8 cellular contexts compared by ENCODE assay signal in the genomic region with DNA sequence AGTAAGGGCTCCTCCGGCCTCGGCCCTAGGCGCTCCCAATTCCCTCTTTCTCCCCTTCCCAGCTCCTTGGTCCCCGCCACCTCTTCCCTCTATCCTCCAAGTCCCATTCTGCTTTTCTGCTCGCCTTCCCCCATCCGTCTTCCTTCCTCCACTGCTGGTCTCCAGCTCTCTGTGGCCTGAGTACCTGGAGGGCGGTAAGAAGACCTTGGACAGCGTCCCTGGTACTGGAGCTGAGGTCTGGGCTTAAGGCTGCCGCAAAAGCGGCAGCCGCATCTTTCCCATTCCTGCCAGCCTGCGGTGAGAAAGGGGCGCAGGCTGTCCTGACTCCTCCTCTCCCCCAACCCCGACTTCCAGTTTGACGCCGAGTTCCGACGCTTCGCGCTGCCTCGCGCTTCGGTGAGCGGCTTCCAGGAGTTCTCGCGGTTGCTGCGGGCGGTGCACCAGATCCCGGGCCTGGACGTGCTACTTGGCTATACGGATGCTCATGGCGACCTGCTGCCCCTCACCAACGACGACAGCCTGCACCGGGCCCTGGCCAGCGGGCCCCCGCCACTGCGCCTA. TPM values are rescaled to one million over a fixed set of nuclear protein-coding genes. Genes with fewer than 3 reads are reported as not detected.
A peak's percentile ranks its signal among the peaks of the same experiment; 100 is the strongest.
DNase-seq lines count a peak whose midpoint lies in the region; ATAC-seq and TF ChIP-seq lines count a peak whose summit lies in the region.

No MANE protein-coding gene starts in this region.

- peak overlapping the region; percentile 98 for H3K4me2 ChIP-seq in osteoblast (ENCODE audit: insufficient read depth, low read length)

- POLR2A ChIA-PET in HEK293 (lab: Yijun Ruan, JAX) (interaction anchor here (0.7 to 2.0 kb wide), 6 partner anchors 9 to 185 kb away, joined by 3 to 20 read pairs (median 7); a partner anchor contains a TSS), WTC11 (lab: Charles Lee) (interaction anchor here (2.5 kb wide), 1 partner anchor 13 kb away, joined by 9 read pairs; no protein-coding TSS in a partner anchor)

- H3K79me2 ChIP-seq in osteoblast (ENCODE audit: insufficient read depth, low read length) = peaks cover 17% of the 10 kb centered on the region

- peak overlapping the region; percentile 53 for H2AFZ ChIP-seq in osteoblast (ENCODE audit: low read length)

- H3K4me3 ChIP-seq in HEK293 (ENCODE audit: low read depth, low read length) (peak overlapping the region; percentile 38), osteoblast (ENCODE audit: insufficient read depth, low read length) (peak overlapping the region; percentile 86)

- DNase-seq in CD14-positive monocyte (ENCODE audit: low spot score) (no peak), WTC11 (ENCODE audit: low spot score) (peak; percentile 67), fibroblast of peridontal ligament (ENCODE audit: extremely low read depth) (peak; percentile 38), osteoblast (ENCODE audit: insufficient read length, low spot score, missing footprints) (peak; percentile 94), NCI-H1694 (lab: John Stamatoyannopoulos, UW) (no peak)

- H3K9me3 Mint-ChIP-seq in CD14-positive monocyte (no peaks in the 10 kb centered on the region), WTC11 (no peaks in the 10 kb centered on the region)

- H3K27ac ChIP-seq in HEK293 (ENCODE audit: extremely low read depth, low read depth, low read length) = no peak overlapping the region
- H3K27ac ChIP-seq in osteoblast (ENCODE audit: low read depth, low read length) = no peak overlapping the region

- H3K27me3 Mint-ChIP-seq in CD14-positive monocyte (ENCODE audit: low read depth in 3 of 3) = peaks cover 8 to 11% (median 10%) of the 10 kb centered on the region in 3 donors
- H3K27me3 Mint-ChIP-seq in WTC11 (ENCODE audit: low read depth) = peaks cover 2% of the 10 kb centered on the region

- H3K9me3 ChIP-seq in HEK293 (ENCODE audit: control insufficient read depth, insufficient read depth, low read depth, low read length) = no peaks in the 10 kb centered on the region
- no peaks in the 10 kb centered on the region for H3K9me3 ChIP-seq in osteoblast (ENCODE audit: low read depth, low read length)

- H3K4me1 Mint-ChIP-seq in CD14-positive monocyte = peaks cover 26% of the 10 kb centered on the region
- peaks cover 22% of the 10 kb centered on the region for H3K4me1 Mint-ChIP-seq in WTC11

- peak overlapping the region; percentile 75 to 96 (median 90) for H3K27ac Mint-ChIP-seq in CD14-positive monocyte
- peak overlapping the region; percentile 89 for H3K27ac Mint-ChIP-seq in WTC11

- H3K4me1 ChIP-seq in HEK293 (ENCODE audit: control insufficient read depth, insufficient read depth, low read length) (0 out of 2 replicates have a peak, but pooled peaks cover 4% of the 10 kb centered on the region), osteoblast (ENCODE audit: insufficient read depth, low read length) (peaks cover 14% of the 10 kb centered on the region)

- CTCF ChIA-PET in HEK293 (lab: Yijun Ruan, JAX) = interaction anchor here (1.0 kb wide), 1 partner anchor 12 kb away, joined by 3 read pairs; no protein-coding TSS in a partner anchor
- CTCF ChIA-PET in WTC11 (lab: Charles Lee) = interaction anchor here (0.6 to 10.3 kb wide), 14 partner anchors 9 to 283 kb away, joined by 3 to 137 read pairs (median 6); a partner anchor contains a TSS

- H3K36me3 ChIP-seq in HEK293 (ENCODE audit: control insufficient read depth in 2 of 2, insufficient read depth in 1 of 2, low read length in 2 of 2) = peaks cover 0 to 67% of the 10 kb centered on the region in 2 experiments; a peak in 1 of 3 replicates
- H3K36me3 ChIP-seq in osteoblast (ENCODE audit: insufficient read depth, low read length) = peaks cover 5% of the 10 kb centered on the region

- intact Hi-C loops in CD14-positive monocyte (cut with micrococcal nuclease) = loop anchor here (2.0 to 10.0 kb wide), 6 partner anchors 98 to 424 kb away; a partner anchor contains a TSS

- ATAC-seq in WTC11 = peak; percentile 33
- no peak for ATAC-seq in GM18520 (IDR thresholded peaks at IDR 0.05; ENCODE audit: unreplicated experiment)
- ATAC-seq in GM19452 (IDR thresholded peaks at IDR 0.05; ENCODE audit: unreplicated experiment) = no peak

- TF ChIP-seq CTCF in CD14-positive monocyte (IDR thresholded peaks at IDR 0.05) (no peak), HEK293 (tag by site-specific recombination; IDR thresholded peaks at IDR 0.05) (no peak), WTC11 (IDR thresholded peaks at IDR 0.05) (no peak), osteoblast (IDR thresholded peaks at IDR 0.05; ENCODE audit: extremely low read depth, low read depth, low read length) (no peak)

- peaks cover 6% of the 10 kb centered on the region for H4K20me1 ChIP-seq in osteoblast (ENCODE audit: insufficient read depth, low read length)

- no peaks in the 10 kb centered on the region for H3K27me3 ChIP-seq in osteoblast (ENCODE audit: insufficient read depth, low read length)

- H3K4me3 Mint-ChIP-seq in CD14-positive monocyte (peak overlapping the region; percentile 86 to 92), WTC11 (peak overlapping the region; percentile 91)

- peaks cover 14 to 23% of the 10 kb centered on the region in 2 donors for H3K36me3 Mint-ChIP-seq in CD14-positive monocyte
- no peaks in the 10 kb centered on the region for H3K36me3 Mint-ChIP-seq in WTC11

TF ChIP-seq in HEK293, 187 proteins besides CTCF, POLR2A, EP300 and RAD21 (continues in another document):
- TF ChIP-seq IKZF3 (tag by site-specific recombination; IDR thresholded peaks at IDR 0.05) (0 out of 2 replicates have a peak, but pooled peaks have one; percentile 31), ZNF366 (tag by site-specific recombination; conservative IDR thresholded peaks at IDR 0.05) (peak; percentile 67; the same call in 1 of the 2 replicates)
- TF ChIP-seq, protein P1, sequence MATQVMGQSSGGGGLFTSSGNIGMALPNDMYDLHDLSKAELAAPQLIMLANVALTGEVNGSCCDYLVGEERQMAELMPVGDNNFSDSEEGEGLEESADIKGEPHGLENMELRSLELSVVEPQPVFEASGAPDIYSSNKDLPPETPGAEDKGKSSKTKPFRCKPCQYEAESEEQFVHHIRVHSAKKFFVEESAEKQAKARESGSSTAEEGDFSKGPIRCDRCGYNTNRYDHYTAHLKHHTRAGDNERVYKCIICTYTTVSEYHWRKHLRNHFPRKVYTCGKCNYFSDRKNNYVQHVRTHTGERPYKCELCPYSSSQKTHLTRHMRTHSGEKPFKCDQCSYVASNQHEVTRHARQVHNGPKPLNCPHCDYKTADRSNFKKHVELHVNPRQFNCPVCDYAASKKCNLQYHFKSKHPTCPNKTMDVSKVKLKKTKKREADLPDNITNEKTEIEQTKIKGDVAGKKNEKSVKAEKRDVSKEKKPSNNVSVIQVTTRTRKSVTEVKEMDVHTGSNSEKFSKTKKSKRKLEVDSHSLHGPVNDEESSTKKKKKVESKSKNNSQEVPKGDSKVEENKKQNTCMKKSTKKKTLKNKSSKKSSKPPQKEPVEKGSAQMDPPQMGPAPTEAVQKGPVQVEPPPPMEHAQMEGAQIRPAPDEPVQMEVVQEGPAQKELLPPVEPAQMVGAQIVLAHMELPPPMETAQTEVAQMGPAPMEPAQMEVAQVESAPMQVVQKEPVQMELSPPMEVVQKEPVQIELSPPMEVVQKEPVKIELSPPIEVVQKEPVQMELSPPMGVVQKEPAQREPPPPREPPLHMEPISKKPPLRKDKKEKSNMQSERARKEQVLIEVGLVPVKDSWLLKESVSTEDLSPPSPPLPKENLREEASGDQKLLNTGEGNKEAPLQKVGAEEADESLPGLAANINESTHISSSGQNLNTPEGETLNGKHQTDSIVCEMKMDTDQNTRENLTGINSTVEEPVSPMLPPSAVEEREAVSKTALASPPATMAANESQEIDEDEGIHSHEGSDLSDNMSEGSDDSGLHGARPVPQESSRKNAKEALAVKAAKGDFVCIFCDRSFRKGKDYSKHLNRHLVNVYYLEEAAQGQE (tag by site-specific recombination; IDR thresholded peaks at IDR 0.05) = peak; percentile 97

TF ChIP-seq in WTC11, 78 proteins besides CTCF, POLR2A, EP300 and RAD21 (continues in another document):
- TF ChIP-seq, protein P2, sequence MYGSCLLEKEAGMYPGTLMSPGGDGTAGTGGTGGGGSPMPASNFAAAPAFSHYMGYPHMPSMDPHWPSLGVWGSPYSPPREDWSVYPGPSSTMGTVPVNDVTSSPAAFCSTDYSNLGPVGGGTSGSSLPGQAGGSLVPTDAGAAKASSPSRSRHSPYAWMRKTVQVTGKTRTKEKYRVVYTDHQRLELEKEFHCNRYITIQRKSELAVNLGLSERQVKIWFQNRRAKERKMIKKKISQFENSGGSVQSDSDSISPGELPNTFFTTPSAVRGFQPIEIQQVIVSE (CRISPR knock-in tag; IDR thresholded peaks at IDR 0.05; ENCODE audit: borderline replicate concordance) = no peak

RNA-seq across cellular contexts. Expression of a gene that starts 0.4 kb away (rescaled TPM):
- polyA plus RNA-seq in CD14-positive monocyte = 1 to 10 TPM; 6.1 to 6.9 TPM
- total RNA-seq in WTC11 (2021) = 17.1 to 18.5 TPM (median 17.4 TPM) in 3 replicates
- 2.4 and 2.9 TPM in 2 replicates for total RNA-seq in osteoblast

RNA-seq across cellular contexts. Expression of a gene that starts 1.1 kb away (rescaled TPM):
- 10 to 100 TPM; 11.8 to 14.9 TPM for polyA plus RNA-seq in CD14-positive monocyte
- total RNA-seq in WTC11 (2021) = 38.1 to 41.3 TPM (median 40.7 TPM) in 3 replicates
- 16.5 and 18.8 TPM in 2 replicates for total RNA-seq in osteoblast

RNA-seq across cellular contexts. Expression of a gene that starts 5.4 kb away (rescaled TPM):
- 1 to 10 TPM in 1 of 2 donors, under 1 TPM in 1; 0.92 to 3.2 TPM for polyA plus RNA-seq in CD14-positive monocyte
- 10.3 to 11.9 TPM (median 11.7 TPM) in 3 replicates for total RNA-seq in WTC11 (2021)
- 13.3 and 15.9 TPM in 2 replicates for total RNA-seq in osteoblast

RNA-seq across cellular contexts. Expression of a gene that starts 5.4 kb away (rescaled TPM):
- 1 to 10 TPM; 4.1 to 4.6 TPM for polyA plus RNA-seq in CD14-positive monocyte
- total RNA-seq in WTC11 (2021) = 4.1 to 5.4 TPM (median 4.9 TPM) in 3 replicates
- total RNA-seq in osteoblast = 6.2 and 6.9 TPM in 2 replicates

RNA-seq across cellular contexts. Expression of a gene that starts 16.2 kb away (rescaled TPM):
- under 1 TPM in 1 of 2 donors, not detected in 1; 0.30 TPM for polyA plus RNA-seq in CD14-positive monocyte
- 33.3 to 42.3 TPM (median 38.3 TPM) in 3 replicates for total RNA-seq in WTC11 (2021)
- under 0.01 TPM in 2 replicates for total RNA-seq in osteoblast

Comparison
In these comparisons a context has a peak if more than half of its experiments do, and no peak if none do; other contexts are left out.
1. DNase-seq: peak in WTC11 (single experiment), fibroblast of peridontal ligament (single experiment) and osteoblast (single experiment); none in CD14-positive monocyte (single experiment) and NCI-H1694 (single experiment).